In genomic region chr9:21521448-21521847, GRCh38 we compare ENCODE assay signal across 23 cellular contexts. TPM values are rescaled to one million over a fixed set of nuclear protein-coding genes. Genes with fewer than 3 reads are reported as not detected.
"Had no signal": no experiment of that assay in that cellular context is flagged by ENCODE, and none has a peak within 500 bp of the region (broad histone marks: within the 10 kb centered on the region; RNA-seq: fewer than 3 reads in every experiment).

No MANE protein-coding gene starts in this region.

- ATAC-seq: HepG2, Right ventricle myocardium inferior, T-cell had no signal

- DNase-seq: IMR-90, Karpas-422, KG1, MM.1S, NCI-H1092 treated with DMSO at 0.1 percent for 48 hours, NCI-H1436, NCI-H187, NCI-H2029, NCI-H2081 treated with DMSO at 0.1 percent for 48 hours, NCI-H2171, NCI-H226, NCI-H446, NCI-H510A, NCI-H524 treated with DMSO at 0.1 percent for 48 hours, NCI-H69, NCI-H774, SHP77 treated with DMSO at 0.1 percent for 48 hours, SJCRH30, T-cell had no signal

- H3K9me3 ChIP-seq: SJCRH30 had no signal

- H3K36me3 Mint-ChIP-seq: T-cell had no signal

- H3K36me3 ChIP-seq: SJCRH30 had no signal

- H3K4me1 ChIP-seq: SJCRH30 had no signal

- H3K4me3 Mint-ChIP-seq: T-cell had no signal

- H3K4me3 ChIP-seq: SJCRH30, SK-N-MC had no signal

- H3K27ac ChIP-seq: RWPE1, SJCRH30, SK-N-MC had no signal

- H3K27me3 ChIP-seq: SJCRH30 had no signal

- H3K27ac Mint-ChIP-seq: T-cell had no signal

RNA-seq across cellular contexts. Expression of gene IFNE, which starts 39.3 kb away (rescaled TPM):
- total RNA-seq: HepG2, Right ventricle myocardium inferior, SJCRH30 had no signal
